1 cellular context compared by ENCODE assay signal in genomic region chr1:109090415-109091195, GRCh38.
TF ChIP-seq lines count a peak whose summit lies in the region.

Gene TMEM167B (plus strand): TSS chr1:109090764. CDS start chr1:109090873, 109 bp downstream.

TF ChIP-seq in K562, 482 proteins besides CTCF, POLR2A, EP300 and RAD21 (continued from another document and continues in another):
- TF ChIP-seq CUX1 (CRISPR knock-in tag; IDR thresholded peaks at IDR 0.05) (no peak), ZNF444 (CRISPR knock-in tag; IDR thresholded peaks at IDR 0.05) (no peak), CHCHD3 (CRISPR knock-in tag; IDR thresholded peaks at IDR 0.05) (0 out of 2 replicates have a peak, but pooled peaks have one; percentile 57), ZNF133 (CRISPR knock-in tag; IDR thresholded peaks at IDR 0.05) (0 out of 2 replicates have a peak, but pooled peaks have one; percentile 1), USF1 (CRISPR knock-in tag; IDR thresholded peaks at IDR 0.05) (no peak), JUND (IDR thresholded peaks at IDR 0.05; ENCODE audit: borderline replicate concordance, low read depth, low read length) (peak; percentile 91), JUND (tag; IDR thresholded peaks at IDR 0.05; ENCODE audit: borderline replicate concordance, low read depth, low read length) (peak; percentile 75; the same call in 2 of the 3 replicates), UBTF (IDR thresholded peaks at IDR 0.05; ENCODE audit: borderline replicate concordance in 1 of 2, low read depth in 2 of 2, low read length in 2 of 2) (0 out of 4 replicates have a peak, but pooled peaks of 1 of the 2 experiments have one; percentile 33), ZNF354B (CRISPR knock-in tag; IDR thresholded peaks at IDR 0.05) (no peak), FOXP4 (CRISPR knock-in tag; IDR thresholded peaks at IDR 0.05; ENCODE audit: borderline replicate concordance) (peak; percentile 90), DMBX1 (CRISPR knock-in tag; IDR thresholded peaks at IDR 0.05; ENCODE audit: borderline replicate concordance) (no peak), MYBL2 (IDR thresholded peaks at IDR 0.05; ENCODE audit: low read depth) (no peak), MYBL2 (CRISPR knock-in tag; IDR thresholded peaks at IDR 0.05; ENCODE audit: borderline replicate concordance) (no peak), ELK3 (CRISPR knock-in tag; IDR thresholded peaks at IDR 0.05) (no peak), LEF1 (IDR thresholded peaks at IDR 0.05) (no peak), CBX5 (IDR thresholded peaks at IDR 0.05; ENCODE audit: borderline replicate concordance, low read depth) (peak; percentile 51; the same call in 1 of the 2 replicates), SMARCC2 (IDR thresholded peaks at IDR 0.05; ENCODE audit: low read depth) (peak; percentile 28; the same call in 1 of the 2 replicates), TEAD4 (IDR thresholded peaks at IDR 0.05; ENCODE audit: low read length) (peak; percentile 64), TEAD4 (CRISPR knock-in tag; IDR thresholded peaks at IDR 0.05; ENCODE audit: borderline replicate concordance) (no peak), BRD4 (IDR thresholded peaks at IDR 0.05) (no peak), PHF21A (IDR thresholded peaks at IDR 0.05; ENCODE audit: borderline replicate concordance, low read depth) (peak; percentile 57), IFI16 (CRISPR knock-in tag; IDR thresholded peaks at IDR 0.05) (no peak), ZNF717 (CRISPR knock-in tag; IDR thresholded peaks at IDR 0.05) (no peak), RBM14 (IDR thresholded peaks at IDR 0.05; ENCODE audit: borderline replicate concordance, insufficient read depth, low read depth, low read length) (no peak), STAG1 (CRISPR knock-in tag; IDR thresholded peaks at IDR 0.05; ENCODE audit: borderline replicate concordance) (no peak), ZBTB43 (CRISPR knock-in tag; IDR thresholded peaks at IDR 0.05) (peak; percentile 64; the same call in 1 of the 2 replicates), TAF1 (IDR thresholded peaks at IDR 0.05; ENCODE audit: control insufficient read depth, extremely low read depth, insufficient read depth, low read length, severe bottlenecking) (peak; percentile 89), ZNF449 (CRISPR knock-in tag; IDR thresholded peaks at IDR 0.05) (no peak), HEY1 (CRISPR knock-in tag; IDR thresholded peaks at IDR 0.05; ENCODE audit: borderline replicate concordance) (no peak; the same call in 1 of the 2 replicates), ZNF609 (CRISPR knock-in tag; IDR thresholded peaks at IDR 0.05; ENCODE audit: borderline replicate concordance) (peak; percentile 51; the same call in 1 of the 2 replicates), SMAD1 (IDR thresholded peaks at IDR 0.05; ENCODE audit: low read depth, low read length, partially characterized antibody) (peak; percentile 86), NFIX (CRISPR knock-in tag; IDR thresholded peaks at IDR 0.05; ENCODE audit: low read depth) (no peak), ADNP (tag; IDR thresholded peaks at IDR 0.05) (no peak), NBN (IDR thresholded peaks at IDR 0.05; ENCODE audit: low read depth) (peak; percentile 88; the same call in 1 of the 2 replicates), TCF3 (CRISPR knock-in tag; IDR thresholded peaks at IDR 0.05) (no peak), STAT6 (CRISPR knock-in tag; IDR thresholded peaks at IDR 0.05) (peak; percentile 87; the same call in 1 of the 2 replicates)
